Comparison of ENCODE assay signal across 8 cellular contexts in genomic region chr7:129055294-129055816, GRCh38. TPM values are rescaled to one million over a fixed set of nuclear protein-coding genes. Genes with fewer than 3 reads are reported as not detected.
A peak's percentile ranks its signal among the peaks of the same experiment; 100 is the strongest.
DNase-seq lines count a peak whose midpoint lies in the region; ATAC-seq, FAIRE-seq and TF ChIP-seq lines count a peak whose summit lies in the region.

No MANE protein-coding gene starts in this region.

- intact Hi-C loops in activated B cell treated with CpG ODN at 0.5 μM for 24 hours (cut with micrococcal nuclease) = loop anchor here (1.0 to 2.0 kb wide), 6 partner anchors 35 to 713 kb away; partner anchors contain the start of genes ATP6V1F, METTL2B and RBM28
- intact Hi-C loops in heart right ventricle (cut with DNase I) = no loop called here

- peak overlapping the region; percentile 99 for H3K27ac Mint-ChIP-seq in activated B cell treated with CpG ODN at 0.5 μM for 24 hours

- H3K4me1 Mint-ChIP-seq in activated B cell treated with CpG ODN at 0.5 μM for 24 hours = peaks cover 45% of the 10 kb centered on the region

- H3K27ac ChIP-seq in heart right ventricle = peak overlapping the region; percentile 95 to 99 (median 98)
- peak overlapping the region; percentile 91 to 92 for H3K27ac ChIP-seq in small intestine (ENCODE audit: low read depth in 1 of 2, low read length in 1 of 2)

- DNase-seq in activated B cell treated with CpG ODN at 0.5 μM for 24 hours (no peak), heart right ventricle (no peak), small intestine (peak; percentile 5), GOT3 (lab: John Stamatoyannopoulos, UW) (no peak)
- DNase-seq in stimulated activated naive CD4-positive, alpha-beta T cell (lab: John Stamatoyannopoulos, UW) = no peak
- DNase-seq in activated CD8-positive, alpha-beta memory T cell treated with anti-CD3 and anti-CD28 coated beads for 24 hours = no peak

- H3K36me3 ChIP-seq in heart right ventricle = peaks cover 0 to 9% (median 0%) of the 10 kb centered on the region in 9 donors
- H3K36me3 ChIP-seq in small intestine (ENCODE audit: control insufficient read depth in 2 of 2, insufficient read depth in 2 of 2, low read length in 2 of 2) = peaks cover 0 to 2% of the 10 kb centered on the region in 2 donors

- H3K4me1 ChIP-seq in heart right ventricle = peaks cover 0 to 34% (median 27%) of the 10 kb centered on the region in 9 donors
- H3K4me1 ChIP-seq in small intestine (ENCODE audit: control insufficient read depth in 2 of 2, insufficient read depth in 1 of 2, low read depth in 1 of 2, low read length in 1 of 2) = peaks cover 0 to 2% of the 10 kb centered on the region in 2 donors

- POLR2A ChIA-PET in activated B cell treated with CpG ODN at 0.5 μM for 24 hours (lab: Charles Lee) = interaction anchor here (0.8 to 3.1 kb wide), 23 partner anchors 9 to 172 kb away, joined by 3 to 29 read pairs (median 7); partner anchors contain the start of genes AHCYL2 and TSPAN33

- CTCF ChIA-PET in activated B cell treated with CpG ODN at 0.5 μM for 24 hours (lab: Charles Lee) = interaction anchor here (3.0 kb wide), 1 partner anchor 37 kb away, joined by 18 read pairs; no protein-coding TSS in a partner anchor

- peaks cover 0 to 9% (median 4%) of the 10 kb centered on the region in 7 donors for H3K27me3 ChIP-seq in heart right ventricle
- no peaks in the 10 kb centered on the region for H3K27me3 ChIP-seq in small intestine (ENCODE audit: control insufficient read depth in 2 of 2, insufficient read depth in 2 of 2, low read length in 2 of 2)

- peak overlapping the region; percentile 99 for H3K4me3 Mint-ChIP-seq in activated B cell treated with CpG ODN at 0.5 μM for 24 hours

- H3K9me3 ChIP-seq in heart right ventricle (no peaks in the 10 kb centered on the region), small intestine (ENCODE audit: control insufficient read depth, low read depth) (no peaks in the 10 kb centered on the region)

- TF ChIP-seq CTCF in activated B cell treated with CpG ODN at 0.5 μM for 24 hours (IDR thresholded peaks at IDR 0.05) (no peak), heart right ventricle (IDR thresholded peaks at IDR 0.05) (no peak)

- WGBS in heart right ventricle, 2 donors = 7 to 8% methylated on average over 9 of the region's 9 CpGs
- 7 to 15% (median 11%) methylated on average over 9 of the region's 9 CpGs for WGBS in small intestine, 3 donors

- no peaks in the 10 kb centered on the region for H3K9me3 Mint-ChIP-seq in activated B cell treated with CpG ODN at 0.5 μM for 24 hours

- H3K27me3 Mint-ChIP-seq in activated B cell treated with CpG ODN at 0.5 μM for 24 hours = no peaks in the 10 kb centered on the region

- peaks cover 26% of the 10 kb centered on the region for H3K36me3 Mint-ChIP-seq in activated B cell treated with CpG ODN at 0.5 μM for 24 hours (ENCODE audit: low read depth)

- no peak for FAIRE-seq in small intestine (lab: Jason Lieb, UNC)

- peak overlapping the region; percentile 73 to 99 (median 91) for H3K4me3 ChIP-seq in heart right ventricle
- peak overlapping the region; percentile 73 to 87 for H3K4me3 ChIP-seq in small intestine (ENCODE audit: low read depth in 1 of 2, low read length in 2 of 2)

- ATAC-seq in GM18861 (IDR thresholded peaks at IDR 0.05; ENCODE audit: unreplicated experiment) = peak; percentile 8
- peak; percentile 29 for ATAC-seq in HG02885 (IDR thresholded peaks at IDR 0.05; ENCODE audit: poor library complexity, unreplicated experiment)
- peak; percentile 8 for ATAC-seq in activated B cell treated with CpG ODN at 0.5 μM for 24 hours (ENCODE audit: low read depth)
- ATAC-seq in heart right ventricle = peak; percentile 4 to 56 (median 33)

RNA-seq across cellular contexts. Expression of gene TNPO3, which starts 0.4 kb away (rescaled TPM):
- total RNA-seq in activated B cell treated with CpG ODN at 0.5 μM for 24 hours (50.8 and 56.2 TPM in 2 replicates), heart right ventricle (10 to 100 TPM; 26.3 to 37.7 (median 30.4) TPM)
- polyA plus RNA-seq in heart right ventricle (10 to 100 TPM in 1 of 2 donors, 1 to 10 TPM in 1; 8.0 to 17.5 TPM), small intestine (10 to 100 TPM; 14.1 to 18.9 (median 15.4) TPM)
